11 cellular contexts compared by ENCODE assay signal in genomic region chr7:101926265-101926664, GRCh38.
"Had no signal": no experiment of that assay in that cellular context is flagged by ENCODE, and none has a peak within 500 bp of the region (broad histone marks: within the 10 kb centered on the region; RNA-seq: fewer than 3 reads in every experiment).

No MANE protein-coding gene starts in this region.

- H3K27ac ChIP-seq: psoas muscle, vagina had no signal

- H3K27ac Mint-ChIP-seq: activated naive CD8-positive, alpha-beta T cell treated with anti-CD3 and anti-CD28 coated beads for 36 hours; activated T-helper 1 cell treated with anti-CD3 and anti-CD28 coated beads, Interleukin-12 subunit alpha, Interleukin-12 subunit beta, Interleukin-2, Interleukin-4 antibody, amounts not matched to agents 30 ng/mL and 10 ng/mL and 1 ng/mL, durations not matched to agents 14 hours and 24 hours and 36 hours; stimulated activated memory B cell treated with anti-CD40 and anti-IgM and Interleukin-4, amounts not matched to agents 10 μg/mL and 1 μg/mL and 100 μg/mL, for 72 hours had no signal

- H3K4me3 ChIP-seq: psoas muscle, tibial nerve, vagina had no signal

- H3K9me3 ChIP-seq: tibial nerve, vagina had no signal

- H3K4me3 Mint-ChIP-seq: activated naive CD8-positive, alpha-beta T cell treated with anti-CD3 and anti-CD28 coated beads for 36 hours; activated T-helper 1 cell treated with anti-CD3 and anti-CD28 coated beads, Interleukin-12 subunit alpha, Interleukin-12 subunit beta, Interleukin-2, Interleukin-4 antibody, amounts not matched to agents 30 ng/mL and 10 ng/mL and 1 ng/mL, durations not matched to agents 14 hours and 24 hours and 36 hours; neural crest cell; stimulated activated memory B cell treated with anti-CD40 and anti-IgM and Interleukin-4, amounts not matched to agents 10 μg/mL and 1 μg/mL and 100 μg/mL, for 72 hours had no signal

- H3K27me3 ChIP-seq: tibial nerve, vagina had no signal

- H3K9me3 Mint-ChIP-seq: neural crest cell had no signal

- H3K27me3 Mint-ChIP-seq: activated naive CD8-positive, alpha-beta T cell treated with anti-CD3 and anti-CD28 coated beads for 36 hours; stimulated activated memory B cell treated with anti-CD40 and anti-IgM and Interleukin-4, amounts not matched to agents 10 μg/mL and 1 μg/mL and 100 μg/mL, for 72 hours had no signal

- DNase-seq: activated CD4-positive, alpha-beta T cell treated with anti-CD3 and anti-CD28 coated beads, Interleukin-2, amount 50 U/mL, for 1 hour; activated naive CD8-positive, alpha-beta T cell treated with anti-CD3 and anti-CD28 coated beads for 36 hours; amygdala; mesendoderm; psoas muscle; stimulated activated CD4-positive, alpha-beta T cell treated with anti-CD3 and anti-CD28 coated beads, Interleukin-2, amount 100 ng/mL, for 48 hours had no signal

- ATAC-seq: psoas muscle; stimulated activated memory B cell treated with anti-CD40 and anti-IgM and Interleukin-4, amounts not matched to agents 10 μg/mL and 1 μg/mL and 100 μg/mL, for 72 hours had no signal

- H3K36me3 ChIP-seq: tibial nerve, vagina had no signal
